Comparison of ENCODE assay signal across 17 cellular contexts in genomic region chr9:118271936-118272335, GRCh38.
"Had no signal": no experiment of that assay in that cellular context is flagged by ENCODE, and none has a peak within 500 bp of the region (broad histone marks: within the 10 kb centered on the region; RNA-seq: fewer than 3 reads in every experiment).

No MANE protein-coding gene starts in this region.

- H3K27ac ChIP-seq: epithelial cell of prostate, upper lobe of right lung had no signal

- H3K4me1 Mint-ChIP-seq: activated CD4-positive, alpha-beta T cell treated with anti-CD3 and anti-CD28 coated beads, Interleukin-2, amount 10 ng/mL, durations not matched to agents 7 days and 5 days; activated naive CD8-positive, alpha-beta T cell treated with anti-CD3 and anti-CD28 coated beads for 36 hours; nephron had no signal

- H3K9me3 ChIP-seq: upper lobe of right lung had no signal

- DNase-seq: activated CD4-positive, alpha-beta T cell treated with anti-CD3 and anti-CD28 coated beads, Interleukin-2, amount 10 ng/mL, durations not matched to agents 7 days and 5 days; activated CD4-positive, CD25-positive, alpha-beta regulatory T cell; activated CD8-positive, alpha-beta memory T cell treated with anti-CD3 and anti-CD28 coated beads for 24 hours; activated naive CD8-positive, alpha-beta T cell treated with anti-CD3 and anti-CD28 coated beads for 36 hours; amygdala; dermis blood vessel endothelial cell; effector memory CD8-positive, alpha-beta T cell; foreskin melanocyte; kidney glomerular epithelial cell; nucleus accumbens; posterior cingulate gyrus; right cardiac atrium; stimulated activated naive CD8-positive, alpha-beta T cell treated with anti-CD3 and anti-CD28 coated beads, Interleukin-15, Interleukin-2, amounts not matched to agents 100 U/mL and 50 U/mL, for 24 hours; upper lobe of right lung had no signal

- H3K9me3 Mint-ChIP-seq: activated CD4-positive, alpha-beta T cell treated with anti-CD3 and anti-CD28 coated beads, Interleukin-2, amount 10 ng/mL, durations not matched to agents 7 days and 5 days; activated naive CD8-positive, alpha-beta T cell treated with anti-CD3 and anti-CD28 coated beads for 36 hours; effector memory CD8-positive, alpha-beta T cell; nephron had no signal

- H3K4me3 ChIP-seq: upper lobe of right lung had no signal

- ATAC-seq: effector memory CD8-positive, alpha-beta T cell; right cardiac atrium; stimulated activated naive CD8-positive, alpha-beta T cell treated with anti-CD3 and anti-CD28 coated beads, Interleukin-15, Interleukin-2, amounts not matched to agents 100 U/mL and 50 U/mL, for 24 hours; upper lobe of right lung had no signal

- H3K36me3 Mint-ChIP-seq: activated naive CD8-positive, alpha-beta T cell treated with anti-CD3 and anti-CD28 coated beads for 36 hours had no signal

- H3K27me3 ChIP-seq: upper lobe of right lung had no signal

- H3K4me1 ChIP-seq: upper lobe of right lung had no signal

- H3K36me3 ChIP-seq: upper lobe of right lung had no signal

- H3K27ac Mint-ChIP-seq: activated CD4-positive, alpha-beta T cell treated with anti-CD3 and anti-CD28 coated beads, Interleukin-2, amount 10 ng/mL, durations not matched to agents 7 days and 5 days; activated naive CD8-positive, alpha-beta T cell treated with anti-CD3 and anti-CD28 coated beads for 36 hours; effector memory CD8-positive, alpha-beta T cell; nephron had no signal

- FAIRE-seq: TTC549 had no signal

- H3K27me3 Mint-ChIP-seq: activated CD4-positive, alpha-beta T cell treated with anti-CD3 and anti-CD28 coated beads, Interleukin-2, amount 10 ng/mL, durations not matched to agents 7 days and 5 days; activated naive CD8-positive, alpha-beta T cell treated with anti-CD3 and anti-CD28 coated beads for 36 hours; effector memory CD8-positive, alpha-beta T cell had no signal

- H3K4me3 Mint-ChIP-seq: activated CD4-positive, alpha-beta T cell treated with anti-CD3 and anti-CD28 coated beads, Interleukin-2, amount 10 ng/mL, durations not matched to agents 7 days and 5 days; activated naive CD8-positive, alpha-beta T cell treated with anti-CD3 and anti-CD28 coated beads for 36 hours; effector memory CD8-positive, alpha-beta T cell; nephron had no signal
